Comparison of ENCODE assay signal across 1 cellular context in genomic region chr11:65401803-65402248, GRCh38.
A peak's percentile ranks its signal among the peaks of the same experiment; 100 is the strongest.
TF ChIP-seq lines count a peak whose summit lies in the region.

No MANE protein-coding gene starts in this region.

TF ChIP-seq in HepG2, 621 proteins besides CTCF, POLR2A, EP300 and RAD21 (continued from another document and continues in another):
- TF ChIP-seq, protein P1, sequence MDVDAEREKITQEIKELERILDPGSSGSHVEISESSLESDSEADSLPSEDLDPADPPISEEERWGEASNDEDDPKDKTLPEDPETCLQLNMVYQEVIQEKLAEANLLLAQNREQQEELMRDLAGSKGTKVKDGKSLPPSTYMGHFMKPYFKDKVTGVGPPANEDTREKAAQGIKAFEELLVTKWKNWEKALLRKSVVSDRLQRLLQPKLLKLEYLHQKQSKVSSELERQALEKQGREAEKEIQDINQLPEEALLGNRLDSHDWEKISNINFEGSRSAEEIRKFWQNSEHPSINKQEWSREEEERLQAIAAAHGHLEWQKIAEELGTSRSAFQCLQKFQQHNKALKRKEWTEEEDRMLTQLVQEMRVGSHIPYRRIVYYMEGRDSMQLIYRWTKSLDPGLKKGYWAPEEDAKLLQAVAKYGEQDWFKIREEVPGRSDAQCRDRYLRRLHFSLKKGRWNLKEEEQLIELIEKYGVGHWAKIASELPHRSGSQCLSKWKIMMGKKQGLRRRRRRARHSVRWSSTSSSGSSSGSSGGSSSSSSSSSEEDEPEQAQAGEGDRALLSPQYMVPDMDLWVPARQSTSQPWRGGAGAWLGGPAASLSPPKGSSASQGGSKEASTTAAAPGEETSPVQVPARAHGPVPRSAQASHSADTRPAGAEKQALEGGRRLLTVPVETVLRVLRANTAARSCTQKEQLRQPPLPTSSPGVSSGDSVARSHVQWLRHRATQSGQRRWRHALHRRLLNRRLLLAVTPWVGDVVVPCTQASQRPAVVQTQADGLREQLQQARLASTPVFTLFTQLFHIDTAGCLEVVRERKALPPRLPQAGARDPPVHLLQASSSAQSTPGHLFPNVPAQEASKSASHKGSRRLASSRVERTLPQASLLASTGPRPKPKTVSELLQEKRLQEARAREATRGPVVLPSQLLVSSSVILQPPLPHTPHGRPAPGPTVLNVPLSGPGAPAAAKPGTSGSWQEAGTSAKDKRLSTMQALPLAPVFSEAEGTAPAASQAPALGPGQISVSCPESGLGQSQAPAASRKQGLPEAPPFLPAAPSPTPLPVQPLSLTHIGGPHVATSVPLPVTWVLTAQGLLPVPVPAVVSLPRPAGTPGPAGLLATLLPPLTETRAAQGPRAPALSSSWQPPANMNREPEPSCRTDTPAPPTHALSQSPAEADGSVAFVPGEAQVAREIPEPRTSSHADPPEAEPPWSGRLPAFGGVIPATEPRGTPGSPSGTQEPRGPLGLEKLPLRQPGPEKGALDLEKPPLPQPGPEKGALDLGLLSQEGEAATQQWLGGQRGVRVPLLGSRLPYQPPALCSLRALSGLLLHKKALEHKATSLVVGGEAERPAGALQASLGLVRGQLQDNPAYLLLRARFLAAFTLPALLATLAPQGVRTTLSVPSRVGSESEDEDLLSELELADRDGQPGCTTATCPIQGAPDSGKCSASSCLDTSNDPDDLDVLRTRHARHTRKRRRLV (CRISPR knock-in tag; IDR thresholded peaks at IDR 0.05), result no peak
- no peak for TF ChIP-seq ZNF703 (CRISPR knock-in tag; IDR thresholded peaks at IDR 0.05; ENCODE audit: borderline replicate concordance)
- no peak for TF ChIP-seq TCF7L2 (IDR thresholded peaks at IDR 0.05; ENCODE audit: low read depth, low read length)
- no peak for TF ChIP-seq NR3C1 (CRISPR knock-in tag; IDR thresholded peaks at IDR 0.05)
- TF ChIP-seq SAP130 (CRISPR knock-in tag; IDR thresholded peaks at IDR 0.05; ENCODE audit: low read depth), result peak; percentile 44
- TF ChIP-seq ZNF367 (CRISPR knock-in tag; IDR thresholded peaks at IDR 0.05; ENCODE audit: borderline replicate concordance), result no peak
- peak; percentile 78; the same call in 1 of the 2 replicates for TF ChIP-seq TBX3 (IDR thresholded peaks at IDR 0.05; ENCODE audit: borderline replicate concordance)
- TF ChIP-seq FOXP1 (IDR thresholded peaks at IDR 0.05), result peak; percentile 41; the same call in 1 of the 2 replicates
- peak; percentile 65 for TF ChIP-seq FOXP1 (CRISPR knock-in tag; IDR thresholded peaks at IDR 0.05)
- no peak for TF ChIP-seq SNAPC2 (CRISPR knock-in tag; IDR thresholded peaks at IDR 0.05)
- peak; percentile 59 for TF ChIP-seq RARA (CRISPR knock-in tag; IDR thresholded peaks at IDR 0.05)
- TF ChIP-seq TEF (CRISPR knock-in tag; IDR thresholded peaks at IDR 0.05), result no peak
- TF ChIP-seq NCOR1 (IDR thresholded peaks at IDR 0.05; ENCODE audit: borderline replicate concordance, low read length), result peak; percentile 82; the same call in 1 of the 2 replicates
- no peak for TF ChIP-seq ZNF646 (CRISPR knock-in tag; IDR thresholded peaks at IDR 0.05)
- peak; percentile 71 for TF ChIP-seq SOX13 (IDR thresholded peaks at IDR 0.05)
- TF ChIP-seq SOX13 (CRISPR knock-in tag; conservative IDR thresholded peaks at IDR 0.05 in 1 of 2, IDR thresholded peaks at IDR 0.05 in 1 of 2), result peak in 1 of 2 experiments; percentile 90; a peak in 2 of 4 replicates
- peak; percentile 43; the same call in 1 of the 2 replicates for TF ChIP-seq TCF7 (IDR thresholded peaks at IDR 0.05; ENCODE audit: low read depth)
- 0 out of 2 replicates have a peak, but pooled peaks have one; percentile 21 for TF ChIP-seq NFIC (IDR thresholded peaks at IDR 0.05; ENCODE audit: low read length)
- no peak for TF ChIP-seq SP140L (CRISPR knock-in tag; IDR thresholded peaks at IDR 0.05; ENCODE audit: borderline replicate concordance)
- TF ChIP-seq ZNF292 (CRISPR knock-in tag; IDR thresholded peaks at IDR 0.05; ENCODE audit: borderline replicate concordance, low read depth), result 0 out of 2 replicates have a peak, but pooled peaks have one; percentile 31
- no peak for TF ChIP-seq HIC2 (CRISPR knock-in tag; IDR thresholded peaks at IDR 0.05; ENCODE audit: low read depth)
- TF ChIP-seq ZKSCAN8 (CRISPR knock-in tag; IDR thresholded peaks at IDR 0.05; ENCODE audit: borderline replicate concordance), result no peak
- no peak for TF ChIP-seq ELF1 (CRISPR knock-in tag; IDR thresholded peaks at IDR 0.05)
- TF ChIP-seq UBTF (CRISPR knock-in tag; IDR thresholded peaks at IDR 0.05), result no peak
- no peak for TF ChIP-seq MAX (IDR thresholded peaks at IDR 0.05)
- TF ChIP-seq, protein P2, sequence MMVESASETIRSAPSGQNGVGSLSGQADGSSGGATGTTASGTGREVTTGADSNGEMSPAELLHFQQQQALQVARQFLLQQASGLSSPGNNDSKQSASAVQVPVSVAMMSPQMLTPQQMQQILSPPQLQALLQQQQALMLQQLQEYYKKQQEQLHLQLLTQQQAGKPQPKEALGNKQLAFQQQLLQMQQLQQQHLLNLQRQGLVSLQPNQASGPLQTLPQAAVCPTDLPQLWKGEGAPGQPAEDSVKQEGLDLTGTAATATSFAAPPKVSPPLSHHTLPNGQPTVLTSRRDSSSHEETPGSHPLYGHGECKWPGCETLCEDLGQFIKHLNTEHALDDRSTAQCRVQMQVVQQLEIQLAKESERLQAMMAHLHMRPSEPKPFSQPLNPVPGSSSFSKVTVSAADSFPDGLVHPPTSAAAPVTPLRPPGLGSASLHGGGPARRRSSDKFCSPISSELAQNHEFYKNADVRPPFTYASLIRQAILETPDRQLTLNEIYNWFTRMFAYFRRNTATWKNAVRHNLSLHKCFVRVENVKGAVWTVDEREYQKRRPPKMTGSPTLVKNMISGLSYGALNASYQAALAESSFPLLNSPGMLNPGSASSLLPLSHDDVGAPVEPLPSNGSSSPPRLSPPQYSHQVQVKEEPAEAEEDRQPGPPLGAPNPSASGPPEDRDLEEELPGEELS (CRISPR knock-in tag; IDR thresholded peaks at IDR 0.05), result peak; percentile 45
- TF ChIP-seq ETV5 (CRISPR knock-in tag; IDR thresholded peaks at IDR 0.05; ENCODE audit: borderline replicate concordance), result no peak
- TF ChIP-seq, protein P3, sequence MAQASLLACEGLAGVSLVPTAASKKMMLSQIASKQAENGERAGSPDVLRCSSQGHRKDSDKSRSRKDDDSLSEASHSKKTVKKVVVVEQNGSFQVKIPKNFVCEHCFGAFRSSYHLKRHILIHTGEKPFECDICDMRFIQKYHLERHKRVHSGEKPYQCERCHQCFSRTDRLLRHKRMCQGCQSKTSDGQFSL (CRISPR knock-in tag; IDR thresholded peaks at IDR 0.05), result no peak
- TF ChIP-seq KDM2A (CRISPR knock-in tag; IDR thresholded peaks at IDR 0.05; ENCODE audit: borderline replicate concordance, low read depth), result no peak
- TF ChIP-seq ARID4A (CRISPR knock-in tag; IDR thresholded peaks at IDR 0.05; ENCODE audit: borderline replicate concordance), result peak; percentile 15; the same call in 1 of the 2 replicates
- no peak for TF ChIP-seq ZBTB21 (CRISPR knock-in tag; IDR thresholded peaks at IDR 0.05)
- no peak for TF ChIP-seq HDAC6 (IDR thresholded peaks at IDR 0.05; ENCODE audit: low read depth, low read length)
- no peak for TF ChIP-seq SCMH1 (CRISPR knock-in tag; IDR thresholded peaks at IDR 0.05; ENCODE audit: borderline replicate concordance)
- no peak for TF ChIP-seq HES4 (CRISPR knock-in tag; IDR thresholded peaks at IDR 0.05; ENCODE audit: borderline replicate concordance)
